Comparison of ENCODE assay signal across 9 cellular contexts in the genomic region with DNA sequence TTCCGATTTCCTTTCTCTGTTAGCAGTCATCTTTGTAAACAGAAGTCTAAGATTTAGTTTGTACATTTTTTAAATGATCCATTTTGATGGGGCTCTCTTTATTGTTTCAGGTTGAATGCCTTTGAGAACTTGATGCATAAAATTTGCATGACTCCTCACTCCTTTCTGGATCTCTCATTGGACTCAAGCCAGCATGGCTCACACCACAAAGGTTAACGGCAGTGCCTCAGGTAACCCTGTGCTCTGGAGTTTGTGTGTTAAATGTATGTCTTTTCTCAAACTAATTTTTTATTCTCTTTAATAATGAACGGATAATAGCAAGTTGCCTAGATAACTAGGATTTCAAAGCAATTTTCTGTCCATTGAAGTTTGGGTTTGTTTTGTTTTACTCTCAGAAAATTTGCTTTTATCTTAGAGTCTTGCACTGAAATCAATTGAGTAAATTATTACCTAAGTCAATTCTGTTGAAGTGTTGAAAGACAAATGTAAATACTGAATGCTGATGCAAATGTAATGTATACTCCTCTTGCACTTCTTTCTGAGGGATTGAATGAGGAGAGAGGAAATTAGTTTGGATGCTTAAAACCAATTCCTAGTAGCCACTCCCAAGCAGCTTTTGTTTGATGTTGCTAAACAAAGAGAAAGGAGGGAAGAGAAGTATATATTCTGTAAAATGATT.
DNase-seq lines count a peak whose midpoint lies in the region; ATAC-seq, FAIRE-seq and TF ChIP-seq lines count a peak whose summit lies in the region.
"Had no signal": no experiment of that assay in that cellular context is flagged by ENCODE, and none has a peak within 500 bp of the region (broad histone marks: within the 10 kb centered on the region; RNA-seq: fewer than 3 reads in every experiment).

No MANE protein-coding gene starts in this region.

- 38 to 49% methylated on average over 3 of the region's 3 CpGs for WGBS in body of pancreas, 2 donors

- H3K4me3 ChIP-seq in right atrium auricular region (peak overlapping the region; percentile 25 to 41), body of pancreas (no peak overlapping the region)

- peaks cover 0 to 36% of the 10 kb centered on the region in 2 donors for H3K4me1 ChIP-seq in right atrium auricular region
- peaks cover 15% of the 10 kb centered on the region for H3K4me1 ChIP-seq in body of pancreas

- ATAC-seq in Right ventricle myocardium inferior = no peak
- ATAC-seq in body of pancreas = no peak

- H3K27me3 ChIP-seq in right atrium auricular region (no peaks in the 10 kb centered on the region), body of pancreas (no peaks in the 10 kb centered on the region)

- H3K27ac ChIP-seq in right atrium auricular region (peak overlapping the region; percentile 53 to 67), body of pancreas (peak overlapping the region in 2 of 4 donors; percentile 51 to 70)
- H3K27ac ChIP-seq: VCaP had no signal

- intact Hi-C loops in Right ventricle myocardium inferior (cut with DNase I) = no loop called here
- intact Hi-C loops in body of pancreas (cut with DNase I) = no loop called here

- no peaks in the 10 kb centered on the region for H3K36me3 Mint-ChIP-seq in mesothelial cell of epicardium

- peak overlapping the region; percentile 39 for H3K27ac Mint-ChIP-seq in mesothelial cell of epicardium

- H3K4me1 Mint-ChIP-seq in mesothelial cell of epicardium = peaks cover 46% of the 10 kb centered on the region

- no peaks in the 10 kb centered on the region for H3K27me3 Mint-ChIP-seq in mesothelial cell of epicardium (ENCODE audit: low read depth)

- no peak overlapping the region for H3K4me3 Mint-ChIP-seq in mesothelial cell of epicardium

- DNase-seq in right atrium auricular region (ENCODE audit: low spot score) (no peak), Right ventricle myocardium inferior (ENCODE audit: missing footprints) (no peak), body of pancreas (peak in 3 of 4 donors; percentile 27 to 54 (median 40)), mesothelial cell of epicardium (ENCODE audit: low spot score in 2 of 2, unreplicated experiment in 2 of 2) (no peak), cerebellum (ENCODE audit: low spot score) (no peak), HK-2 (ENCODE audit: unreplicated experiment) (no peak), NCI-H2227 (lab: John Stamatoyannopoulos, UW; ENCODE audit: unreplicated experiment) (no peak), GM19239 (ENCODE audit: insufficient read length, low spot score) (no peak)

- no peaks in the 10 kb centered on the region for H3K9me3 Mint-ChIP-seq in mesothelial cell of epicardium

- FAIRE-seq in GM19239 (lab: Jason Lieb, UNC) = no peak

- TF ChIP-seq CTCF in right atrium auricular region (IDR thresholded peaks at IDR 0.05) = no peak
- no peak for TF ChIP-seq CTCF in body of pancreas (IDR thresholded peaks at IDR 0.05)
- TF ChIP-seq CTCF in mesothelial cell of epicardium (IDR thresholded peaks at IDR 0.05; ENCODE audit: unreplicated experiment) = no peak

- TF ChIP-seq POLR2A in body of pancreas (IDR thresholded peaks at IDR 0.05) = no peak

- H3K9me3 ChIP-seq in right atrium auricular region (no peaks in the 10 kb centered on the region), body of pancreas (no peaks in the 10 kb centered on the region)

- H3K36me3 ChIP-seq in right atrium auricular region (no peaks in the 10 kb centered on the region), body of pancreas (replicated peaks in 1 of 2; ENCODE audit: insufficient read depth in 1 of 2, low read depth in 2 of 2) (no peaks in the 10 kb centered on the region)

Comparison
In these comparisons a context has a peak if more than half of its experiments do, and no peak if none do; other contexts are left out.
1. DNase-seq: peak in body of pancreas (3 of 4); none in right atrium auricular region (single experiment), Right ventricle myocardium inferior (single experiment), mesothelial cell of epicardium (0 of 2), cerebellum (single experiment), HK-2 (single experiment), NCI-H2227 (single experiment) and GM19239 (single experiment).
2. H3K4me3 ChIP-seq: peak in right atrium auricular region (2 of 2); none in body of pancreas (0 of 2).